ENCODE assay signal across 1 cellular context in genomic region chr19:4795400-4795799, GRCh38.
TF ChIP-seq lines count a peak whose summit lies in the region.

No MANE protein-coding gene starts in this region.

TF ChIP-seq in SK-N-SH treated with all-trans-retinoic acid at 6 μM for 48 hours, 23 proteins besides CTCF, POLR2A, EP300 and RAD21:
- TF ChIP-seq POU6F1 (CRISPR knock-in tag; IDR thresholded peaks at IDR 0.05; ENCODE audit: borderline replicate concordance, low read depth) (no peak), CSDC2 (CRISPR knock-in tag; IDR thresholded peaks at IDR 0.05) (no peak), ZFP30 (CRISPR knock-in tag; IDR thresholded peaks at IDR 0.05) (no peak), CSRNP3 (CRISPR knock-in tag; IDR thresholded peaks at IDR 0.05) (no peak), SNAI2 (CRISPR knock-in tag; IDR thresholded peaks at IDR 0.05) (no peak), PATZ1 (CRISPR knock-in tag; IDR thresholded peaks at IDR 0.05; ENCODE audit: borderline replicate concordance) (no peak), TSHZ2 (CRISPR knock-in tag; IDR thresholded peaks at IDR 0.05) (no peak), ESRRG (CRISPR knock-in tag; IDR thresholded peaks at IDR 0.05) (no peak), ARNTL (CRISPR knock-in tag; IDR thresholded peaks at IDR 0.05; ENCODE audit: borderline replicate concordance, low read depth) (no peak), ZFP3 (CRISPR knock-in tag; IDR thresholded peaks at IDR 0.05) (no peak), TCF4 (CRISPR knock-in tag; IDR thresholded peaks at IDR 0.05; ENCODE audit: borderline replicate concordance) (no peak), TOX (CRISPR knock-in tag; IDR thresholded peaks at IDR 0.05; ENCODE audit: borderline replicate concordance) (no peak), OSR1 (CRISPR knock-in tag; IDR thresholded peaks at IDR 0.05) (no peak)
